ENCODE assay signal across 24 cellular contexts in the genomic region with DNA sequence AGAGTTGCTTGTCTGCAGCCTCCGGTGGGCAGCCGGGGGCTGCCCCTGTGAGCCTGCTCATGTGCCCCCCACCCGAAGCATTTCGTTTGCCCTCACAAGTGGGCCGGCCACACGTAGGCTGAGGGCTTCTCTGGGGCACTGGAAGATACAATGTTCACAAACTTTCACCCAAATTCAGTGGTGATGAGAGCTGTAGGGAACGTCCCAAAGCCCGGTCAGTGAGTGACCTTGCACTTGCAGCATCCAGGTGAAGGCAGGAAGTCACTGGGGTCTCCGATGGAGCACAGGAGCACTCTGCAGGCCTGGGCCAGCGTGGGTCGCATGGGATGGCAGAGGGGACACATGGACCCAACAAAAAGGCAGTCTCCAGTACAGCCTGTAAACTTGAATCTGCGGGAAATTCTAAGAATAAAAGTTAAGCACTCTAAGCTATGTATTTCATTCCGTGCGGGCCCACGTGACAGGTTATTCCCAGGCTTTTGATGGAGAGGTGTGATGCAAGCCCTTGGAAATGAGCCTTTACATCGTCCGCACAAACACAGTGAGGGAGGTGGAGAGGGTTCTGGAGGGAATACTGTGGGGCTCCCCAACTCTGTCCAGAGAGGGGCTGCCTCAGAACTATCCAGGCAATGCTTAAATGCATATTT. TPM values are rescaled to one million over a fixed set of nuclear protein-coding genes. Genes with fewer than 3 reads are reported as not detected.
"Had no signal": no experiment of that assay in that cellular context is flagged by ENCODE, and none has a peak within 500 bp of the region (broad histone marks: within the 10 kb centered on the region; RNA-seq: fewer than 3 reads in every experiment).

No MANE protein-coding gene starts in this region.

- H3K4me1 ChIP-seq: left ventricle myocardium inferior, testis had no signal

- H3K27ac ChIP-seq: coronary artery, heart left ventricle, left ventricle myocardium inferior, neutrophil, right atrium auricular region, sigmoid colon, skin epidermis, testis, tibial nerve had no signal

- H3K36me3 ChIP-seq: heart left ventricle, left ventricle myocardium inferior, neutrophil, right atrium auricular region, sigmoid colon, tibial nerve had no signal

- H3K9me3 ChIP-seq: heart left ventricle, left ventricle myocardium inferior, neutrophil, right atrium auricular region, sigmoid colon, testis, tibial nerve had no signal

- H3K4me3 ChIP-seq: coronary artery, heart left ventricle, left ventricle myocardium inferior, right atrium auricular region, sigmoid colon, skin epidermis, testis, tibial nerve had no signal

- ATAC-seq: heart left ventricle; naive thymus-derived CD4-positive, alpha-beta T cell; stimulated activated naive B cell treated with anti-CD40 and anti-IgM and Interleukin-4, amounts not matched to agents 10 μg/mL and 1 μg/mL and 100 μg/mL, for 72 hours; stimulated activated naive CD8-positive, alpha-beta T cell treated with anti-CD3 and anti-CD28 coated beads, Interleukin-15, amount 100 ng/mL, for 72 hours had no signal

- H3K27me3 ChIP-seq: heart left ventricle, right atrium auricular region, sigmoid colon, testis, tibial nerve had no signal

- FAIRE-seq: islet of Langerhans had no signal

- DNase-seq: effector CD4-positive, alpha-beta T cell; foreskin melanocyte; heart left ventricle; hippocampal formation; left ventricle myocardium inferior; mammary epithelial cell; naive thymus-derived CD4-positive, alpha-beta T cell; nephron progenitor cell; sigmoid colon; stimulated activated CD4-positive, alpha-beta T cell treated with anti-CD3 and anti-CD28 coated beads, Interleukin-2, amount 100 ng/mL, for 24 hours; stimulated activated CD4-positive, alpha-beta T cell treated with anti-CD3 and anti-CD28 coated beads, Interleukin-4, amount 100 ng/mL, for 4 hours; stimulated activated naive B cell treated with anti-CD40 and anti-IgM and Interleukin-4, amounts not matched to agents 10 μg/mL and 1 μg/mL and 100 μg/mL, for 72 hours; stimulated activated naive CD8-positive, alpha-beta T cell treated with anti-CD3 and anti-CD28 coated beads, Interleukin-15, amount 100 ng/mL, for 72 hours; testis had no signal

RNA-seq across cellular contexts. Expression of a gene that starts 42.5 kb away (rescaled TPM):
- total RNA-seq: chondrocyte; dermis microvascular lymphatic vessel endothelial cell; glomerular endothelial cell; left ventricle myocardium inferior; mammary epithelial cell; mononuclear cell; naive thymus-derived CD4-positive, alpha-beta T cell; right atrium auricular region had no signal
- polyA plus RNA-seq: heart left ventricle; mammary epithelial cell; naive thymus-derived CD4-positive, alpha-beta T cell had no signal
